In genomic region chr11:27861706-27862430, GRCh38 we compare ENCODE assay signal across 13 cellular contexts.
DNase-seq lines count a peak whose midpoint lies in the region; ATAC-seq and TF ChIP-seq lines count a peak whose summit lies in the region.
"Had no signal": no experiment of that assay in that cellular context is flagged by ENCODE, and none has a peak within 500 bp of the region (broad histone marks: within the 10 kb centered on the region; RNA-seq: fewer than 3 reads in every experiment).

No MANE protein-coding gene starts in this region.

- TF ChIP-seq POLR2A in adrenal gland (IDR thresholded peaks at IDR 0.05) (no peak), gastroesophageal sphincter (IDR thresholded peaks at IDR 0.05) (no peak), Peyer's patch (IDR thresholded peaks at IDR 0.05) (no peak)

- ATAC-seq in Right ventricle myocardium inferior, result peak; percentile 69
- peak; percentile 86 for ATAC-seq in gastroesophageal sphincter
- ATAC-seq in HG02588 (IDR thresholded peaks at IDR 0.05; ENCODE audit: unreplicated experiment), result no peak
- no peak for ATAC-seq in GM19351 (IDR thresholded peaks at IDR 0.05; ENCODE audit: unreplicated experiment)
- ATAC-seq: natural killer cell; stimulated activated naive B cell treated with anti-CD40 and anti-IgM and Interleukin-4, amounts not matched to agents 10 μg/mL and 1 μg/mL and 100 μg/mL, for 72 hours had no signal

- H3K9me3 ChIP-seq in left ventricle myocardium inferior (replicated peaks) (no peaks in the 10 kb centered on the region), adrenal gland (replicated peaks in 1 of 3) (no peaks in the 10 kb centered on the region), gastroesophageal sphincter (no peaks in the 10 kb centered on the region), Peyer's patch (no peaks in the 10 kb centered on the region)

- intact Hi-C loops in Right ventricle myocardium inferior (cut with DNase I) (no loop called here), left ventricle myocardium inferior (cut with micrococcal nuclease) (no loop called here), adrenal gland (cut with DNase I) (no loop called here)

- DNase-seq in Right ventricle myocardium inferior (ENCODE audit: missing footprints) (no peak), left ventricle myocardium inferior (no peak), adrenal gland (peak; percentile 34 to 69 (median 63)), Peyer's patch (no peak), activated gamma-delta T cell (lab: John Stamatoyannopoulos, UW) (no peak)
- DNase-seq: dermis blood vessel endothelial cell; KBM-7; natural killer cell; SIG-M5; stimulated activated naive B cell treated with anti-CD40 and anti-IgM and Interleukin-4, amounts not matched to agents 10 μg/mL and 1 μg/mL and 100 μg/mL, for 72 hours had no signal

- no peak for TF ChIP-seq EP300 in gastroesophageal sphincter (IDR thresholded peaks at IDR 0.05)

- H3K27me3 ChIP-seq in left ventricle myocardium inferior (ENCODE audit: low read depth), result peaks cover 26% of the 10 kb centered on the region
- no peaks in the 10 kb centered on the region for H3K27me3 ChIP-seq in adrenal gland
- peaks cover 11% of the 10 kb centered on the region for H3K27me3 ChIP-seq in gastroesophageal sphincter
- H3K27me3 ChIP-seq in Peyer's patch, result no peaks in the 10 kb centered on the region

- H3K4me1 ChIP-seq in left ventricle myocardium inferior, result peaks cover 4% of the 10 kb centered on the region
- peaks cover 0 to 4% of the 10 kb centered on the region in 2 donors for H3K4me1 ChIP-seq in adrenal gland (replicated peaks in 1 of 2)
- no peaks in the 10 kb centered on the region for H3K4me1 ChIP-seq in gastroesophageal sphincter
- H3K4me1 ChIP-seq in Peyer's patch, result no peaks in the 10 kb centered on the region

- 39 to 49% (median 41%) methylated on average over 4 of the region's 4 CpGs for WGBS in adrenal gland, 4 donors
- 27 to 38% methylated on average over 4 of the region's 4 CpGs for WGBS in gastroesophageal sphincter (ENCODE audit: low coverage in 1 of 2), 2 donors

- no peak overlapping the region for H3K4me3 ChIP-seq in left ventricle myocardium inferior
- H3K4me3 ChIP-seq in adrenal gland, result no peak overlapping the region
- no peak overlapping the region for H3K4me3 ChIP-seq in gastroesophageal sphincter
- H3K4me3 ChIP-seq in Peyer's patch, result no peak overlapping the region

- H3K36me3 ChIP-seq in left ventricle myocardium inferior, result no peaks in the 10 kb centered on the region
- no peaks in the 10 kb centered on the region for H3K36me3 ChIP-seq in adrenal gland (replicated peaks in 1 of 2)
- no peaks in the 10 kb centered on the region for H3K36me3 ChIP-seq in gastroesophageal sphincter
- H3K36me3 ChIP-seq in Peyer's patch, result no peaks in the 10 kb centered on the region

- H3K27ac ChIP-seq in left ventricle myocardium inferior (replicated peaks), result no peak overlapping the region
- peak overlapping the region in 2 of 5 donors; percentile 14 to 53 for H3K27ac ChIP-seq in adrenal gland
- no peak overlapping the region for H3K27ac ChIP-seq in gastroesophageal sphincter
- H3K27ac ChIP-seq in Peyer's patch, result no peak overlapping the region

- TF ChIP-seq CTCF in left ventricle myocardium inferior (IDR thresholded peaks at IDR 0.05; ENCODE audit: borderline replicate concordance) (no peak), adrenal gland (IDR thresholded peaks at IDR 0.05) (no peak), gastroesophageal sphincter (IDR thresholded peaks at IDR 0.05) (no peak), Peyer's patch (IDR thresholded peaks at IDR 0.05) (no peak)

Comparison
In these comparisons a context has a peak if more than half of its experiments do, and no peak if none do; other contexts are left out.
1. ATAC-seq: peak in Right ventricle myocardium inferior (single experiment) and gastroesophageal sphincter (single experiment); none in HG02588 (single experiment) and GM19351 (single experiment).
2. DNase-seq: peak in adrenal gland (7 of 7); none in Right ventricle myocardium inferior (single experiment), left ventricle myocardium inferior (single experiment), Peyer's patch (0 of 3) and activated gamma-delta T cell (single experiment).